In genomic region chr18:9539938-9540337, GRCh38 we compare ENCODE assay signal across 29 cellular contexts.
"Had no signal": no experiment of that assay in that cellular context is flagged by ENCODE, and none has a peak within 500 bp of the region (broad histone marks: within the 10 kb centered on the region; RNA-seq: fewer than 3 reads in every experiment).

No MANE protein-coding gene starts in this region.

- H3K4me3 ChIP-seq: colonic mucosa, dorsolateral prefrontal cortex, esophagus muscularis mucosa, gastroesophageal sphincter, lung, sigmoid colon, testis, vagina had no signal

- H3K9me3 Mint-ChIP-seq: activated CD4-positive, alpha-beta memory T cell treated with anti-CD3 and anti-CD28 coated beads for 36 hours; activated naive CD4-positive, alpha-beta T cell treated with anti-CD3 and anti-CD28 coated beads for 36 hours; activated naive CD8-positive, alpha-beta T cell treated with anti-CD3 and anti-CD28 coated beads, Interleukin-2, amount 10 ng/mL, durations not matched to agents 7 days and 5 days; activated T-cell treated with anti-CD3 and anti-CD28 coated beads, Interleukin-2, amount 50 U/mL, for 72 hours; effector memory CD8-positive, alpha-beta T cell; mesothelial cell of epicardium; naive thymus-derived CD8-positive, alpha-beta T cell; stimulated activated naive B cell treated with anti-CD40 and anti-IgM and Interleukin-4, amounts not matched to agents 10 μg/mL and 1 μg/mL and 100 μg/mL, for 72 hours had no signal

- H3K27me3 ChIP-seq: colonic mucosa, dorsolateral prefrontal cortex, esophagus muscularis mucosa, gastroesophageal sphincter, neutrophil, sigmoid colon, testis, vagina had no signal

- H2AFZ ChIP-seq: parathyroid adenoma had no signal

- H3K27ac Mint-ChIP-seq: activated CD4-positive, alpha-beta memory T cell treated with anti-CD3 and anti-CD28 coated beads for 36 hours; activated naive CD4-positive, alpha-beta T cell treated with anti-CD3 and anti-CD28 coated beads for 36 hours; activated naive CD8-positive, alpha-beta T cell treated with anti-CD3 and anti-CD28 coated beads, Interleukin-2, amount 10 ng/mL, durations not matched to agents 7 days and 5 days; activated T-cell treated with anti-CD3 and anti-CD28 coated beads, Interleukin-2, amount 50 U/mL, for 72 hours; effector memory CD8-positive, alpha-beta T cell; mesothelial cell of epicardium; naive thymus-derived CD8-positive, alpha-beta T cell; stimulated activated naive B cell treated with anti-CD40 and anti-IgM and Interleukin-4, amounts not matched to agents 10 μg/mL and 1 μg/mL and 100 μg/mL, for 72 hours; T-helper 17 cell had no signal

- H3K9ac ChIP-seq: parathyroid adenoma had no signal

- ATAC-seq: activated T-cell treated with anti-CD3 and anti-CD28 coated beads, Interleukin-2, amount 50 U/mL, for 72 hours; effector memory CD8-positive, alpha-beta T cell; gastroesophageal sphincter; naive thymus-derived CD8-positive, alpha-beta T cell; stimulated activated naive B cell treated with anti-CD40 and anti-IgM and Interleukin-4, amounts not matched to agents 10 μg/mL and 1 μg/mL and 100 μg/mL, for 72 hours; T-helper 17 cell had no signal

- DNase-seq: activated CD4-positive, alpha-beta memory T cell treated with anti-CD3 and anti-CD28 coated beads for 36 hours; activated CD4-positive, alpha-beta T cell treated with anti-CD3 and anti-CD28 coated beads for 4 hours; activated CD4-positive, CD25-positive, alpha-beta regulatory T cell; activated effector memory CD4-positive, alpha-beta T cell treated with Interleukin-2 at 50 U/mL for 16 hours; activated naive CD4-positive, alpha-beta T cell treated with anti-CD3 and anti-CD28 coated beads for 36 hours; activated naive CD8-positive, alpha-beta T cell treated with anti-CD3 and anti-CD28 coated beads, Interleukin-2, amount 10 ng/mL, durations not matched to agents 7 days and 5 days; activated T-cell treated with anti-CD3 and anti-CD28 coated beads, Interleukin-2, amount 50 U/mL, for 72 hours; colonic mucosa; dorsolateral prefrontal cortex; effector memory CD8-positive, alpha-beta T cell; head of caudate nucleus; hypothalamus; naive thymus-derived CD8-positive, alpha-beta T cell; sigmoid colon; stimulated activated CD4-positive, alpha-beta T cell treated with anti-CD3 and anti-CD28 coated beads, Interleukin-2, amount 100 ng/mL, for 48 hours; stimulated activated CD8-positive, alpha-beta memory T cell treated with anti-CD3 and anti-CD28 coated beads, Interleukin-4, amount 100 ng/mL, for 48 hours; stimulated activated naive B cell treated with anti-CD40 and anti-IgM and Interleukin-4, amounts not matched to agents 10 μg/mL and 1 μg/mL and 100 μg/mL, for 72 hours; T-helper 17 cell; testis; trophoblast cell had no signal

- H3K79me2 ChIP-seq: parathyroid adenoma had no signal

- FAIRE-seq: bronchial epithelial cell, islet of Langerhans had no signal

- H3K27ac ChIP-seq: colonic mucosa, dorsolateral prefrontal cortex, esophagus muscularis mucosa, gastroesophageal sphincter, neutrophil, parathyroid adenoma, sigmoid colon, testis, vagina had no signal

- H3K9me3 ChIP-seq: colonic mucosa, esophagus muscularis mucosa, gastroesophageal sphincter, neutrophil, sigmoid colon, testis, vagina had no signal

- H3K4me1 ChIP-seq: colonic mucosa, parathyroid adenoma, vagina had no signal

- H3K4me3 Mint-ChIP-seq: activated CD4-positive, alpha-beta memory T cell treated with anti-CD3 and anti-CD28 coated beads for 36 hours; activated naive CD4-positive, alpha-beta T cell treated with anti-CD3 and anti-CD28 coated beads for 36 hours; activated naive CD8-positive, alpha-beta T cell treated with anti-CD3 and anti-CD28 coated beads, Interleukin-2, amount 10 ng/mL, durations not matched to agents 7 days and 5 days; activated T-cell treated with anti-CD3 and anti-CD28 coated beads, Interleukin-2, amount 50 U/mL, for 72 hours; effector memory CD8-positive, alpha-beta T cell; mesothelial cell of epicardium; naive thymus-derived CD8-positive, alpha-beta T cell; stimulated activated naive B cell treated with anti-CD40 and anti-IgM and Interleukin-4, amounts not matched to agents 10 μg/mL and 1 μg/mL and 100 μg/mL, for 72 hours; T-helper 17 cell had no signal

- H3K27me3 Mint-ChIP-seq: activated CD4-positive, alpha-beta memory T cell treated with anti-CD3 and anti-CD28 coated beads for 36 hours; activated naive CD8-positive, alpha-beta T cell treated with anti-CD3 and anti-CD28 coated beads, Interleukin-2, amount 10 ng/mL, durations not matched to agents 7 days and 5 days; effector memory CD8-positive, alpha-beta T cell; naive thymus-derived CD8-positive, alpha-beta T cell; stimulated activated naive B cell treated with anti-CD40 and anti-IgM and Interleukin-4, amounts not matched to agents 10 μg/mL and 1 μg/mL and 100 μg/mL, for 72 hours; T-helper 17 cell had no signal
